In genomic region chr14:66099451-66099850, GRCh38 we compare ENCODE assay signal across 19 cellular contexts.
"Had no signal": no experiment of that assay in that cellular context is flagged by ENCODE, and none has a peak within 500 bp of the region (broad histone marks: within the 10 kb centered on the region; RNA-seq: fewer than 3 reads in every experiment).

No MANE protein-coding gene starts in this region.

- ATAC-seq: gastroesophageal sphincter, heart right ventricle, right cardiac atrium had no signal

- H3K27ac ChIP-seq: gastroesophageal sphincter, heart right ventricle, prostate gland, transverse colon, VCaP had no signal

- H3K9me3 ChIP-seq: gastroesophageal sphincter, heart right ventricle, prostate gland, transverse colon had no signal

- H3K27ac Mint-ChIP-seq: activated naive CD8-positive, alpha-beta T cell treated with anti-CD3 and anti-CD28 coated beads, Interleukin-2, amount 50 U/mL, for 24 hours had no signal

- H3K4me3 ChIP-seq: gastroesophageal sphincter, heart right ventricle, lung, prostate gland, transverse colon had no signal

- H3K4me3 Mint-ChIP-seq: activated naive CD8-positive, alpha-beta T cell treated with anti-CD3 and anti-CD28 coated beads, Interleukin-2, amount 50 U/mL, for 24 hours had no signal

- DNase-seq: activated CD4-positive, alpha-beta T cell treated with anti-CD3 and anti-CD28 coated beads for 1 hour; activated CD4-positive, alpha-beta T cell treated with anti-CD3 and anti-CD28 coated beads, Interleukin-2, amount 50 U/mL, for 4 hours; activated naive CD4-positive, alpha-beta T cell; activated naive CD8-positive, alpha-beta T cell treated with anti-CD3 and anti-CD28 coated beads, Interleukin-2, amount 50 U/mL, for 24 hours; activated T-cell treated with anti-CD3 and anti-CD28 coated beads for 4 hours; aorta; erythroblast; heart right ventricle; midbrain; right cardiac atrium; small intestine; stimulated activated CD4-positive, alpha-beta T cell treated with anti-CD3 and anti-CD28 coated beads, Interleukin-4, amount 100 ng/mL, for 24 hours; stimulated activated naive CD8-positive, alpha-beta T cell treated with anti-CD3 and anti-CD28 coated beads, Interleukin-15, Interleukin-2, amounts not matched to agents 100 U/mL and 50 U/mL, for 24 hours; T-helper 9 cell; transverse colon had no signal

- H3K4me1 ChIP-seq: gastroesophageal sphincter, heart right ventricle, prostate gland, transverse colon had no signal

- H3K27me3 ChIP-seq: transverse colon had no signal

- H3K36me3 ChIP-seq: gastroesophageal sphincter, heart right ventricle, prostate gland, transverse colon had no signal

- H3K9me3 Mint-ChIP-seq: activated naive CD8-positive, alpha-beta T cell treated with anti-CD3 and anti-CD28 coated beads, Interleukin-2, amount 50 U/mL, for 24 hours had no signal
